Comparison of ENCODE assay signal across 8 cellular contexts in the genomic region with DNA sequence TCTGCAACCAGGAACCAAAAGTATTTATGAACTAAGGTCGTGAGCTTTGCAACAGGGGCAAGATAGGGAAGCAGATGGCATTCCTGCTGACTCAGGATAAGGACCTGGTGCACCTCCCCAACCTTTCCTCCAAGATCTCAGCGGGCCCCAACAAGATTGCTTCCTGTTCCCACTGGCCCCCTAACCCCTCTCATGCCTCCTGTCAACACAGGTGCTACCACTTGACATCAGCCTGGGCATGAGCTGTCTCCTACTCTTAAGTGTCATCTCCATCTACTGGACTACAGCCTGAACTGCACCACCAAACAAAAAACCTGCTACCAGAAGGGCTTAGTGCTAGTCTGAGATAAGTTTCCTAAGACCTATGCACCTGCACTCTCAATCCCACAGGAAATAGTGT. TPM values are rescaled to one million over a fixed set of nuclear protein-coding genes. Genes with fewer than 3 reads are reported as not detected.
DNase-seq lines count a peak whose midpoint lies in the region; ATAC-seq, FAIRE-seq and TF ChIP-seq lines count a peak whose summit lies in the region.

No MANE protein-coding gene starts in this region.

- TF ChIP-seq RAD21 in IMR-90 (IDR thresholded peaks at IDR 0.05; ENCODE audit: low read length) (peak; percentile 59), SK-N-SH (IDR thresholded peaks at IDR 0.05; ENCODE audit: low read length) (peak; percentile 53)

- TF ChIP-seq EP300 in SK-N-SH (IDR thresholded peaks at IDR 0.05; ENCODE audit: borderline replicate concordance in 1 of 2, low read depth in 1 of 2, low read length in 1 of 2) = no peak

- dilution Hi-C loops in IMR-90 (cut with HindIII; ENCODE audit: low sequenced_read_pairs, unreplicated experiment) = no loop called here

- peak; percentile 52 for TF ChIP-seq CTCF in IMR-90 (conservative IDR thresholded peaks at IDR 0.05; ENCODE audit: low read depth, low read length)
- TF ChIP-seq CTCF in SK-N-SH (IDR thresholded peaks at IDR 0.05) = peak; percentile 52
- TF ChIP-seq CTCF in glutamatergic neuron (IDR thresholded peaks at IDR 0.05; ENCODE audit: partially characterized antibody, unreplicated experiment) = peak; percentile 69

- no peak overlapping the region for H2AK9ac ChIP-seq in IMR-90 (replicated peaks; ENCODE audit: low read depth, low read length, poor library complexity)

- BruUV-seq in IMR-90 (replicated peaks; lab: Mats Ljungman, UMichigan) = no TSS peak

- H3K4ac ChIP-seq in IMR-90 (ENCODE audit: low read depth, low read length) = no peak overlapping the region

- H3K27me3 Mint-ChIP-seq in glutamatergic neuron (ENCODE audit: unreplicated experiment) = peaks cover 2% of the 10 kb centered on the region

- H3K79me2 ChIP-seq in SK-N-SH (ENCODE audit: insufficient read depth) = peaks cover 5% of the 10 kb centered on the region

- H3K9ac ChIP-seq in IMR-90 (ENCODE audit: low read depth, low read length) = no peak overlapping the region
- no peak overlapping the region for H3K9ac ChIP-seq in SK-N-SH

- DNase-seq in NCI-H2029 treated with DMSO at 0.1 percent for 48 hours (lab: John Stamatoyannopoulos, UW) (peak; percentile 1), NCI-H2029 (lab: John Stamatoyannopoulos, UW) (no peak), IMR-90 (peak; percentile 39), SK-N-SH (peak; percentile 17), glutamatergic neuron (peak; percentile 35), urothelium cell line (ENCODE audit: low spot score) (peak; percentile 61), NCI-H187 treated with DMSO at 0.1 percent for 48 hours (lab: John Stamatoyannopoulos, UW) (no peak)

- H3K9me3 ChIP-seq in IMR-90 (ENCODE audit: control insufficient read depth, insufficient read depth, low read length) (no peaks in the 10 kb centered on the region), SK-N-SH (peaks cover 6% of the 10 kb centered on the region; the same call in 1 of the 2 replicates)

- H3K4me3 Mint-ChIP-seq in glutamatergic neuron (ENCODE audit: unreplicated experiment) = no peak overlapping the region

- peak; percentile 93 for ATAC-seq in IMR-90 (ENCODE audit: low read depth)
- no peak for ATAC-seq in HG02884 (IDR thresholded peaks at IDR 0.05; ENCODE audit: unreplicated experiment)

- H2BK15ac ChIP-seq in IMR-90 (ENCODE audit: low read depth, low read length) = no peak overlapping the region

- H2AFZ ChIP-seq in IMR-90 (replicated peaks; ENCODE audit: low read length, poor library complexity) (no peak overlapping the region), SK-N-SH (ENCODE audit: low read depth) (no peak overlapping the region)

- H3K18ac ChIP-seq in IMR-90 (ENCODE audit: low read depth, low read length) = no peak overlapping the region

- H3K79me1 ChIP-seq in IMR-90 (ENCODE audit: low read depth in 1 of 2, low read length in 2 of 2) = peaks cover 0 to 5% of the 10 kb centered on the region in 2 experiments; a peak in 2 of 4 replicates

- peaks cover 24% of the 10 kb centered on the region for H3K36me3 Mint-ChIP-seq in glutamatergic neuron (ENCODE audit: unreplicated experiment)

- H3K9me3 Mint-ChIP-seq in glutamatergic neuron (ENCODE audit: unreplicated experiment) = peaks cover 8% of the 10 kb centered on the region

- peaks cover 6% of the 10 kb centered on the region; the same call in 1 of the 2 replicates for H4K20me1 ChIP-seq in IMR-90 (ENCODE audit: insufficient read depth, low read length)
- no peaks in the 10 kb centered on the region for H4K20me1 ChIP-seq in SK-N-SH (ENCODE audit: insufficient read depth)

- H3K14ac ChIP-seq in IMR-90 (replicated peaks; ENCODE audit: low read depth, low read length) = no peak overlapping the region

- H3K9me2 ChIP-seq in SK-N-SH = no peaks in the 10 kb centered on the region

- TF ChIP-seq POLR2A in IMR-90 (IDR thresholded peaks at IDR 0.05; ENCODE audit: low read depth, low read length) = no peak

- no peak overlapping the region for H2BK20ac ChIP-seq in IMR-90 (ENCODE audit: low read depth, low read length)

- H2BK120ac ChIP-seq in IMR-90 (ENCODE audit: low read depth, low read length) = no peak overlapping the region

- H3K36me3 ChIP-seq in IMR-90 (ENCODE audit: control insufficient read depth, insufficient read depth, low read length) = peaks cover 6% of the 10 kb centered on the region
- peaks cover 35 to 42% of the 10 kb centered on the region in 2 experiments for H3K36me3 ChIP-seq in SK-N-SH (replicated peaks in 1 of 2; ENCODE audit: control insufficient read depth in 1 of 2, insufficient read depth in 2 of 2, low read length in 1 of 2)

- H3K27ac Mint-ChIP-seq in glutamatergic neuron (ENCODE audit: unreplicated experiment) = peak overlapping the region; percentile 2

- no peak overlapping the region for H3K56ac ChIP-seq in IMR-90 (ENCODE audit: extremely low read depth, insufficient read depth, low read length)

- in situ Hi-C loops in IMR-90 (cut with MboI; ENCODE audit: low sequenced_read_pairs) = no loop called here

- no CpG with 5 or more reads among the region's 2 CpGs for WGBS in IMR-90 (ENCODE audit: extremely low coverage in 2 of 2, insufficient read length in 1 of 2), 2 experiments
- 75% methylated on average over 2 of the region's 2 CpGs for WGBS in SK-N-SH (ENCODE audit: low lambda C conversion rate)

- H3K23ac ChIP-seq in IMR-90 (ENCODE audit: low read depth, low read length) = no peak overlapping the region

- H2AK5ac ChIP-seq in IMR-90 (ENCODE audit: low read depth, low read length) = no peak overlapping the region

- peak; percentile 98 for FAIRE-seq in urothelium cell line (lab: Jason Lieb, UNC)

- H3K4me1 Mint-ChIP-seq in glutamatergic neuron (ENCODE audit: low read depth, unreplicated experiment) = no peaks in the 10 kb centered on the region

- H3K4me1 ChIP-seq in IMR-90 (ENCODE audit: control insufficient read depth, insufficient read depth, low read length) = no peaks in the 10 kb centered on the region
- no peaks in the 10 kb centered on the region for H3K4me1 ChIP-seq in SK-N-SH (ENCODE audit: control insufficient read depth in 1 of 2, insufficient read depth in 2 of 2, low read depth in 1 of 2, low read length in 1 of 2)

- no peak overlapping the region for H2BK5ac ChIP-seq in IMR-90 (ENCODE audit: low read depth, low read length, poor library complexity, severe bottlenecking)

- intact Hi-C loops in IMR-90 (cut with micrococcal nuclease) = loop anchor here (1.0 to 5.0 kb wide), 3 partner anchors 480 to 749 kb away; no protein-coding TSS in a partner anchor

- no peak overlapping the region for H4K91ac ChIP-seq in IMR-90 (ENCODE audit: insufficient read depth, low read depth, low read length)

- H3F3A ChIP-seq in SK-N-SH (replicated peaks; ENCODE audit: insufficient read depth) = peaks cover 6% of the 10 kb centered on the region

- H3K4me3 ChIP-seq in IMR-90 (ENCODE audit: insufficient read depth, low read depth, low read length) (no peak overlapping the region), SK-N-SH (ENCODE audit: low read depth in 2 of 2, low read length in 1 of 2) (no peak overlapping the region; a peak in 1 of 4 replicates)

- CTCF ChIA-PET in IMR-90 (lab: Yijun Ruan, JAX) = interaction anchor here (1.6 kb wide), 1 partner anchor 481 kb away, joined by 4 read pairs; no protein-coding TSS in a partner anchor
- CTCF ChIA-PET in SK-N-SH (lab: Yijun Ruan, JAX) = interaction anchor here (1.0 to 1.4 kb wide), 2 partner anchors 14 to 167 kb away, joined by 3 read pairs; no protein-coding TSS in a partner anchor

- H3K27ac ChIP-seq in IMR-90 (ENCODE audit: insufficient read depth, low read length) = no peak overlapping the region
- H3K27ac ChIP-seq in SK-N-SH (ENCODE audit: low read depth in 2 of 2, low read length in 1 of 2) = no peak overlapping the region

- H3K27me3 ChIP-seq in IMR-90 (ENCODE audit: control insufficient read depth, insufficient read depth, low read length) = no peaks in the 10 kb centered on the region
- no peaks in the 10 kb centered on the region for H3K27me3 ChIP-seq in SK-N-SH (ENCODE audit: insufficient read depth)

- no peak overlapping the region for H3K4me2 ChIP-seq in IMR-90 (ENCODE audit: low read depth, low read length)
- no peak overlapping the region for H3K4me2 ChIP-seq in SK-N-SH

- POLR2A ChIA-PET in IMR-90 (lab: Charles Lee; ENCODE audit: unreplicated experiment) = no interaction called here
- POLR2A ChIA-PET in SK-N-SH (lab: Yijun Ruan, JAX) = no interaction called here

- no peak overlapping the region for H4K8ac ChIP-seq in IMR-90 (ENCODE audit: low read depth in 2 of 2, low read length in 2 of 2)

- H3K9me1 ChIP-seq in IMR-90 (ENCODE audit: insufficient read depth, low read length) = no peaks in the 10 kb centered on the region

- no peak overlapping the region for H4K5ac ChIP-seq in IMR-90 (ENCODE audit: low read depth, low read length)

TF ChIP-seq in IMR-90, 13 proteins besides CTCF, POLR2A, EP300 and RAD21:
- TF ChIP-seq MAFK (IDR thresholded peaks at IDR 0.05; ENCODE audit: low read depth, low read length) (peak; percentile 36), CEBPB (IDR thresholded peaks at IDR 0.05; ENCODE audit: low read depth, low read length) (no peak), SMC3 (IDR thresholded peaks at IDR 0.05; ENCODE audit: low read depth, low read length) (peak; percentile 33)

TF ChIP-seq in SK-N-SH, 30 proteins besides CTCF, POLR2A, EP300 and RAD21:
- TF ChIP-seq RCOR1 (IDR thresholded peaks at IDR 0.05; ENCODE audit: low read length) = no peak
- TF ChIP-seq CHD2 (IDR thresholded peaks at IDR 0.05; ENCODE audit: low read length, partially characterized antibody) = no peak
- no peak for TF ChIP-seq RXRA (IDR thresholded peaks at IDR 0.05; ENCODE audit: borderline replicate concordance, low read depth)
- TF ChIP-seq GABPA (IDR thresholded peaks at IDR 0.05; ENCODE audit: low read depth) = no peak

RNA-seq across cellular contexts. Expression of a gene that starts 32.7 kb away (rescaled TPM):
- total RNA-seq in IMR-90 (2012; rRNA removed) (31.5 and 38.6 TPM in 2 replicates), glutamatergic neuron (ENCODE audit: unreplicated experiment) (55.2 TPM)
- polyA plus RNA-seq in IMR-90 (2012; rRNA removed) (19.0 and 24.3 TPM in 2 replicates), SK-N-SH (2012; rRNA removed) (24.2 and 31.1 TPM in 2 replicates)
- 5.8 and 10.9 TPM in 2 replicates for polyA plus RNA-seq in IMR-90 (2012; cell fraction: cytosol; rRNA removed)
- polyA plus RNA-seq in IMR-90 (2012; cell fraction: nucleus; rRNA removed; ENCODE audit: low replicate concordance) = 4.3 and 30.0 TPM in 2 replicates
- 34.3 and 46.5 TPM in 2 replicates for polyA plus RNA-seq in SK-N-SH (2012; cell fraction: cytosol; rRNA removed)
- 19.1 and 33.8 TPM in 2 replicates for polyA plus RNA-seq in SK-N-SH (2012; cell fraction: nucleus; rRNA removed)

RNA-seq across cellular contexts. Expression of a gene that starts 33.0 kb away (rescaled TPM):
- total RNA-seq in IMR-90 (2012; rRNA removed) (0.18 and 0.28 TPM in 2 replicates), glutamatergic neuron (ENCODE audit: unreplicated experiment) (1.3 TPM)
- polyA plus RNA-seq in IMR-90 (2012; rRNA removed) (0.03 and 0.06 TPM in 2 replicates), SK-N-SH (2012; rRNA removed) (0.05 and 0.15 TPM in 2 replicates)
- polyA plus RNA-seq in IMR-90 (2012; cell fraction: cytosol; rRNA removed) = 0.02 TPM in 1 of 2 replicates, not detected in the other
- 0.09 and 0.61 TPM in 2 replicates for polyA plus RNA-seq in IMR-90 (2012; cell fraction: nucleus; rRNA removed; ENCODE audit: low replicate concordance)
- 0.03 and 0.05 TPM in 2 replicates for polyA plus RNA-seq in SK-N-SH (2012; cell fraction: cytosol; rRNA removed)
- polyA plus RNA-seq in SK-N-SH (2012; cell fraction: nucleus; rRNA removed) = 0.58 and 0.87 TPM in 2 replicates

Comparison
In these comparisons a context has a peak if more than half of its experiments do, and no peak if none do; other contexts are left out.
1. DNase-seq: peak in NCI-H2029 treated with DMSO at 0.1 percent for 48 hours (single experiment), IMR-90 (single experiment), SK-N-SH (single experiment), glutamatergic neuron (single experiment) and urothelium cell line (single experiment); none in NCI-H2029 (single experiment) and NCI-H187 treated with DMSO at 0.1 percent for 48 hours (single experiment).
2. Peak in every context shown above with its lines, with median percentiles within 50 percentile points of each other: CTCF ChIP-seq.